ENCODE assay signal across 8 cellular contexts in genomic region chr9:88173378-88173999, GRCh38. TPM values are rescaled to one million over a fixed set of nuclear protein-coding genes. Genes with fewer than 3 reads are reported as not detected.
DNase-seq lines count a peak whose midpoint lies in the region; ATAC-seq, FAIRE-seq and TF ChIP-seq lines count a peak whose summit lies in the region.

No MANE protein-coding gene starts in this region.

- peak; percentile 80 for TF ChIP-seq CTCF in astrocyte of the cerebellum (IDR thresholded peaks at IDR 0.05; ENCODE audit: low read depth, low read length, missing control alignments)
- TF ChIP-seq CTCF in kidney (IDR thresholded peaks at IDR 0.05; ENCODE audit: borderline replicate concordance, extremely low read depth, insufficient read depth): peak; percentile 70

- no peaks in the 10 kb centered on the region for H3K4me1 ChIP-seq in kidney (ENCODE audit: control insufficient read depth in 1 of 2, insufficient read depth in 1 of 2, low read depth in 1 of 2, low read length in 2 of 2)

- H3K4me3 ChIP-seq in astrocyte of the cerebellum (ENCODE audit: low read depth, low read length): no peak overlapping the region
- no peak overlapping the region for H3K4me3 ChIP-seq in kidney (ENCODE audit: low read length in 2 of 2)

- no peak overlapping the region for H3K9ac ChIP-seq in kidney (ENCODE audit: low read length in 2 of 2)

- H3K36me3 ChIP-seq in kidney (ENCODE audit: control insufficient read depth in 1 of 2, insufficient read depth in 2 of 2, low read length in 2 of 2): no peaks in the 10 kb centered on the region

- in situ Hi-C loops in astrocyte of the cerebellum (cut with HindIII; ENCODE audit: low sequenced_read_pairs): no loop called here

- peaks cover 0 to 2% of the 10 kb centered on the region in 2 donors for H3K9me3 ChIP-seq in kidney (ENCODE audit: control insufficient read depth in 1 of 2, low read length in 2 of 2)

- ATAC-seq in GM18511 (IDR thresholded peaks at IDR 0.05; ENCODE audit: unreplicated experiment): no peak

- DNase-seq in DMS 273 treated with DMSO at 0.1 percent for 48 hours (lab: John Stamatoyannopoulos, UW): peak; percentile 51
- peak; percentile 81 for DNase-seq in KG1 (lab: John Stamatoyannopoulos, UW)
- DNase-seq in T follicular helper cell (ENCODE audit: low read depth): peak; percentile 33
- DNase-seq in astrocyte of the cerebellum (ENCODE audit: low read depth): peak; percentile 53
- DNase-seq in kidney: no peak
- DNase-seq in stimulated activated CD8-positive, alpha-beta memory T cell treated with anti-CD3 and anti-CD28 coated beads, Interleukin-7, amount 100 ng/mL, for 4 hours (ENCODE audit: low read depth in 2 of 2): peak; percentile 11 to 20
- no peak for DNase-seq in caudate nucleus (lab: John Stamatoyannopoulos, UW)

- H3K27ac ChIP-seq in kidney (ENCODE audit: low read depth in 2 of 2, low read length in 2 of 2): no peak overlapping the region
- no peak overlapping the region for H3K27ac ChIP-seq in caudate nucleus (ENCODE audit: low read depth, low read length)

- intact Hi-C loops in kidney (cut with DNase I): no loop called here

- peak; percentile 27 for FAIRE-seq in kidney (lab: Jason Lieb, UNC)

RNA-seq across cellular contexts. Expression of gene SPATA31C2, which starts 35.2 kb away (rescaled TPM):
- not detected for total RNA-seq in kidney
- polyA plus RNA-seq in kidney (ENCODE audit: insufficient read depth, low read depth, low replicate concordance): not detected

Comparison
In these comparisons a context has a peak if more than half of its experiments do, and no peak if none do; other contexts are left out.
1. DNase-seq: peak in DMS 273 treated with DMSO at 0.1 percent for 48 hours (single experiment), KG1 (single experiment), T follicular helper cell (single experiment), astrocyte of the cerebellum (single experiment) and stimulated activated CD8-positive, alpha-beta memory T cell treated with anti-CD3 and anti-CD28 coated beads, Interleukin-7, amount 100 ng/mL, for 4 hours (2 of 2); none in kidney (single experiment) and caudate nucleus (0 of 61).